ENCODE assay signal across 9 cellular contexts in genomic region chr1:160388406-160388805, GRCh38. TPM values are rescaled to one million over a fixed set of nuclear protein-coding genes. Genes with fewer than 3 reads are reported as not detected.
DNase-seq lines count a peak whose midpoint lies in the region; ATAC-seq, FAIRE-seq and TF ChIP-seq lines count a peak whose summit lies in the region.
"Not testable (repeated sequence)": the region's sequence is repeated elsewhere in the genome, so short reads cannot be mapped to it uniquely, and the experiment has no call there.
"Had no signal": no experiment of that assay in that cellular context is flagged by ENCODE, and none has a peak within 500 bp of the region (broad histone marks: within the 10 kb centered on the region; RNA-seq: fewer than 3 reads in every experiment).

No MANE protein-coding gene starts in this region.

- not testable (repeated sequence) for FAIRE-seq in K562 (lab: Jason Lieb, UNC)

- H3K27ac ChIP-seq in K562 (ENCODE audit: extremely low read depth, low read depth, low read length) = not testable (repeated sequence)

- TF ChIP-seq RAD21 in K562 (CRISPR knock-in tag; conservative IDR thresholded peaks at IDR 0.05 in 1 of 2, IDR thresholded peaks at IDR 0.05 in 1 of 2) = not testable (repeated sequence)

- POLR2A ChIA-PET in K562 (lab: Yijun Ruan, JAX) = not testable (repeated sequence)

- H3K36me3 ChIP-seq in K562 (ENCODE audit: control insufficient read depth, insufficient read depth, low read length) = not testable (repeated sequence)

- not testable (repeated sequence) for H3K79me2 ChIP-seq in K562 (ENCODE audit: control insufficient read depth, insufficient read depth, low read length)

- not testable (repeated sequence) for H3K9me3 ChIP-seq in K562 (replicated peaks; ENCODE audit: control insufficient read depth, insufficient read depth, low read depth, low read length)

- not testable (repeated sequence) for H3K4me1 ChIP-seq in K562 (replicated peaks in 1 of 2; ENCODE audit: control insufficient read depth in 2 of 2, insufficient read depth in 2 of 2, low read length in 2 of 2)

- H3K27me3 ChIP-seq in K562 (ENCODE audit: control insufficient read depth in 2 of 2, insufficient read depth in 2 of 2, low read length in 2 of 2) = not testable (repeated sequence)

- not testable (repeated sequence) for DNase-seq in K562 (ENCODE audit: extremely low read depth in 1 of 4, low spot score in 3 of 4)

- TF ChIP-seq CTCF in K562 (IDR thresholded peaks at IDR 0.05 in 2 of 3, conservative IDR thresholded peaks at IDR 0.05 in 1 of 3; ENCODE audit: insufficient read depth in 2 of 3, low read depth in 1 of 3, low read length in 3 of 3) = not testable (repeated sequence)

- in situ Hi-C loops in K562 (cut with MboI) = not testable (repeated sequence)

- not testable (repeated sequence) for TF ChIP-seq EP300 in K562 (IDR thresholded peaks at IDR 0.05; ENCODE audit: low read length)

- H3K9ac ChIP-seq in K562 (ENCODE audit: insufficient read depth in 1 of 2, low read depth in 2 of 2, low read length in 2 of 2) = not testable (repeated sequence)

- BruUV-seq in K562 (replicated peaks; lab: Mats Ljungman, UMichigan) = not testable (repeated sequence)

- ATAC-seq in K562 = not testable (repeated sequence)

- H2AFZ ChIP-seq in K562 (ENCODE audit: low read depth, low read length) = not testable (repeated sequence)

- intact Hi-C loops in K562 (cut with micrococcal nuclease) = not testable (repeated sequence)

- not testable (repeated sequence) for H3K9me1 ChIP-seq in K562 (ENCODE audit: control insufficient read depth, insufficient read depth, low read length)

- TF ChIP-seq POLR2A in K562 (conservative IDR thresholded peaks at IDR 0.05) = not testable (repeated sequence)

- H4K20me1 ChIP-seq in K562 (replicated peaks; ENCODE audit: control insufficient read depth, insufficient read depth, low read length) = not testable (repeated sequence)

- CTCF ChIA-PET in K562 (lab: Yijun Ruan, JAX; ENCODE audit: low intra/inter-chr PET ratio) = not testable (repeated sequence)

- H3K4me3 ChIP-seq in K562 = not testable (repeated sequence)

- 1% methylated on average over 4 of the region's 4 CpGs for WGBS in K562 (ENCODE audit: insufficient coverage, low coverage, missing lambda C conversion rate)

- not testable (repeated sequence) for H3K4me2 ChIP-seq in K562 (ENCODE audit: insufficient read depth, low read length)

TF ChIP-seq in K562, 482 proteins besides CTCF, POLR2A, EP300 and RAD21:
- peak; percentile 98 for TF ChIP-seq ZNF507 (tag; conservative IDR thresholded peaks at IDR 0.05)
- TF ChIP-seq ZNF354B (CRISPR knock-in tag; IDR thresholded peaks at IDR 0.05) = peak; percentile 76

RNA-seq across cellular contexts. Expression of gene VANGL2, which starts 12.0 kb away (rescaled TPM):
- total RNA-seq in K562 (2011; cell fraction: chromatin; rRNA removed; ENCODE audit: low replicate concordance) = 3.7 and 6.1 TPM in 2 replicates
- 3.4 and 4.8 TPM in 2 replicates for total RNA-seq in K562 (2011; cell fraction: nucleolus; rRNA removed)
- total RNA-seq in K562 (2011; cell fraction: nucleoplasm; rRNA removed) = 6.5 and 8.4 TPM in 2 replicates
- total RNA-seq in K562 (2014; rRNA removed) = 0.82 and 1.1 TPM in 2 replicates
- 0.95 and 1.1 TPM in 2 replicates for total RNA-seq in K562 (2014; rRNA removed; fragmentation: Illumina TruSeq; extraction: Trizol)
- total RNA-seq in K562 (2015; rRNA removed; fragmentation: Illumina TruSeq; extraction: Trizol) = 0.98 and 1.1 TPM in 2 replicates
- total RNA-seq in K562 (2021) = 3.4 and 3.8 TPM in 2 replicates
- 4.0 and 4.4 TPM in 2 replicates for polyA plus RNA-seq in K562 (2011; rRNA removed)
- polyA plus RNA-seq in K562 (2011; cell fraction: cytosol; rRNA removed) = 6.2 and 6.4 TPM in 2 replicates
- 7.2 and 10.3 TPM in 2 replicates for polyA plus RNA-seq in K562 (2011; cell fraction: nucleus; rRNA removed)
- polyA plus RNA-seq in K562 (2012) = 2.0 and 3.4 TPM in 2 replicates
- polyA plus RNA-seq in K562 (2014; fragmentation: Illumina TruSeq; extraction: Trizol) = 3.5 TPM in 2 replicates
- under 1 TPM; 0.28 to 0.42 TPM for polyA plus RNA-seq in K562 (2014; fragmentation: Nextera tagmentation; extraction: Ambion mirVana)
- 3.7 and 3.9 TPM in 2 replicates for polyA plus RNA-seq in K562 (2014; rRNA removed)
- 2.5 and 3.3 TPM in 2 replicates for polyA minus RNA-seq in K562 (2011; rRNA and poly(A)+ RNA removed)
- polyA minus RNA-seq in K562 (2011; cell fraction: cytosol; rRNA and poly(A)+ RNA removed) = 1.5 and 2.5 TPM in 2 replicates
- 1.1 and 1.3 TPM in 2 replicates for polyA minus RNA-seq in K562 (2011; cell fraction: nucleus; rRNA and poly(A)+ RNA removed)
- total RNA-seq: CD4-positive, alpha-beta memory T cell; CD4-positive, alpha-beta T cell; CD8-positive, alpha-beta T cell had no signal
- polyA plus RNA-seq: CD14-positive monocyte; CD4-positive, alpha-beta memory T cell; CD4-positive, CD25-positive, alpha-beta regulatory T cell; CD8-positive, alpha-beta memory T cell had no signal

RNA-seq across cellular contexts. Expression of gene NHLH1, which starts 21.5 kb away (rescaled TPM):
- total RNA-seq in K562 (2011; cell fraction: chromatin; rRNA removed; ENCODE audit: low replicate concordance) = 1.5 and 2.6 TPM in 2 replicates
- 1.3 and 2.0 TPM in 2 replicates for total RNA-seq in K562 (2011; cell fraction: nucleolus; rRNA removed)
- 2.5 and 2.9 TPM in 2 replicates for total RNA-seq in K562 (2011; cell fraction: nucleoplasm; rRNA removed)
- total RNA-seq in K562 (2014; rRNA removed) (0.09 and 0.16 TPM in 2 replicates), K562 (2014; rRNA removed; fragmentation: Illumina TruSeq; extraction: Trizol) (0.33 and 0.35 TPM in 2 replicates), K562 (2015; rRNA removed; fragmentation: Illumina TruSeq; extraction: Trizol) (not detected in 2 replicates), K562 (2021) (0.78 and 0.84 TPM in 2 replicates)
- polyA plus RNA-seq in K562 (2011; rRNA removed) (0.29 and 0.57 TPM in 2 replicates), K562 (2014; fragmentation: Illumina TruSeq; extraction: Trizol) (0.88 and 1.0 TPM in 2 replicates), K562 (2014; fragmentation: Nextera tagmentation; extraction: Ambion mirVana) (under 1 TPM; 0.20 to 0.37 TPM), K562 (2014; rRNA removed) (1.3 and 1.4 TPM in 2 replicates)
- 0.40 and 0.71 TPM in 2 replicates for polyA plus RNA-seq in K562 (2011; cell fraction: cytosol; rRNA removed)
- 1.2 and 1.4 TPM in 2 replicates for polyA plus RNA-seq in K562 (2011; cell fraction: nucleus; rRNA removed)
- 0.31 and 1.6 TPM in 2 replicates for polyA plus RNA-seq in K562 (2012)
- 0.21 and 0.25 TPM in 2 replicates for polyA minus RNA-seq in K562 (2011; rRNA and poly(A)+ RNA removed)
- 0.46 TPM in 1 of 2 replicates, not detected in the other for polyA minus RNA-seq in K562 (2011; cell fraction: cytosol; rRNA and poly(A)+ RNA removed)
- 0.40 and 0.78 TPM in 2 replicates for polyA minus RNA-seq in K562 (2011; cell fraction: nucleus; rRNA and poly(A)+ RNA removed)
- total RNA-seq: A172; CD4-positive, CD25-positive, alpha-beta regulatory T cell; Daoy had no signal
- polyA plus RNA-seq: CD14-positive monocyte; CD4-positive, alpha-beta memory T cell; CD8-positive, alpha-beta memory T cell had no signal

RNA-seq across cellular contexts. Expression of gene NCSTN, which starts 45.2 kb away (rescaled TPM):
- 203 and 289 TPM in 2 replicates for total RNA-seq in K562 (2011; cell fraction: chromatin; rRNA removed; ENCODE audit: low replicate concordance)
- total RNA-seq in K562 (2011; cell fraction: nucleolus; rRNA removed) = 237 and 279 TPM in 2 replicates
- total RNA-seq in K562 (2011; cell fraction: nucleoplasm; rRNA removed) = 253 and 291 TPM in 2 replicates
- total RNA-seq in K562 (2014; rRNA removed) (21.3 and 27.3 TPM in 2 replicates), K562 (2014; rRNA removed; fragmentation: Illumina TruSeq; extraction: Trizol) (34.9 and 35.8 TPM in 2 replicates), K562 (2015; rRNA removed; fragmentation: Illumina TruSeq; extraction: Trizol) (37.2 and 42.3 TPM in 2 replicates), K562 (2021) (54.1 and 57.9 TPM in 2 replicates)
- polyA plus RNA-seq in K562 (2011; rRNA removed) (64.3 and 104 TPM in 2 replicates), K562 (2014; fragmentation: Illumina TruSeq; extraction: Trizol) (75.9 and 91.1 TPM in 2 replicates), K562 (2014; fragmentation: Nextera tagmentation; extraction: Ambion mirVana) (10 to 100 TPM; 46.0 to 68.7 TPM), K562 (2014; rRNA removed) (55.3 and 60.7 TPM in 2 replicates)
- polyA plus RNA-seq in K562 (2011; cell fraction: cytosol; rRNA removed) = 103 and 114 TPM in 2 replicates
- polyA plus RNA-seq in K562 (2011; cell fraction: nucleus; rRNA removed) = 178 and 195 TPM in 2 replicates
- 46.6 and 93.0 TPM in 2 replicates for polyA plus RNA-seq in K562 (2012)
- polyA minus RNA-seq in K562 (2011; rRNA and poly(A)+ RNA removed) = 85.4 and 89.2 TPM in 2 replicates
- 40.9 and 45.8 TPM in 2 replicates for polyA minus RNA-seq in K562 (2011; cell fraction: cytosol; rRNA and poly(A)+ RNA removed)
- polyA minus RNA-seq in K562 (2011; cell fraction: nucleus; rRNA and poly(A)+ RNA removed) = 56.5 and 78.1 TPM in 2 replicates

RNA-seq across cellular contexts. Expression of gene COPA, which starts 45.4 kb away (rescaled TPM):
- total RNA-seq in K562 (2011; cell fraction: chromatin; rRNA removed; ENCODE audit: low replicate concordance) = 224 and 416 TPM in 2 replicates
- 117 and 133 TPM in 2 replicates for total RNA-seq in K562 (2011; cell fraction: nucleolus; rRNA removed)
- 151 and 175 TPM in 2 replicates for total RNA-seq in K562 (2011; cell fraction: nucleoplasm; rRNA removed)
- total RNA-seq in K562 (2014; rRNA removed) (93.5 and 121 TPM in 2 replicates), K562 (2014; rRNA removed; fragmentation: Illumina TruSeq; extraction: Trizol) (79.9 and 92.1 TPM in 2 replicates), K562 (2015; rRNA removed; fragmentation: Illumina TruSeq; extraction: Trizol) (73.1 and 80.7 TPM in 2 replicates), K562 (2021) (102 and 110 TPM in 2 replicates)
- polyA plus RNA-seq in K562 (2011; rRNA removed) (222 and 236 TPM in 2 replicates), K562 (2014; fragmentation: Illumina TruSeq; extraction: Trizol) (119 and 154 TPM in 2 replicates), K562 (2014; fragmentation: Nextera tagmentation; extraction: Ambion mirVana) (100 to 1,000 TPM in 1 of 2 experiments, 10 to 100 TPM in 1; 49.8 to 123 TPM), K562 (2014; rRNA removed) (99.5 and 125 TPM in 2 replicates)
- 140 and 207 TPM in 2 replicates for polyA plus RNA-seq in K562 (2011; cell fraction: cytosol; rRNA removed)
- 79.0 and 109 TPM in 2 replicates for polyA plus RNA-seq in K562 (2011; cell fraction: nucleus; rRNA removed)
- 107 and 187 TPM in 2 replicates for polyA plus RNA-seq in K562 (2012)
- polyA minus RNA-seq in K562 (2011; rRNA and poly(A)+ RNA removed) = 382 and 419 TPM in 2 replicates
- polyA minus RNA-seq in K562 (2011; cell fraction: cytosol; rRNA and poly(A)+ RNA removed) = 161 and 169 TPM in 2 replicates
- 73.5 and 122 TPM in 2 replicates for polyA minus RNA-seq in K562 (2011; cell fraction: nucleus; rRNA and poly(A)+ RNA removed)
